ENCODE assay signal across 18 cellular contexts in the genomic region with DNA sequence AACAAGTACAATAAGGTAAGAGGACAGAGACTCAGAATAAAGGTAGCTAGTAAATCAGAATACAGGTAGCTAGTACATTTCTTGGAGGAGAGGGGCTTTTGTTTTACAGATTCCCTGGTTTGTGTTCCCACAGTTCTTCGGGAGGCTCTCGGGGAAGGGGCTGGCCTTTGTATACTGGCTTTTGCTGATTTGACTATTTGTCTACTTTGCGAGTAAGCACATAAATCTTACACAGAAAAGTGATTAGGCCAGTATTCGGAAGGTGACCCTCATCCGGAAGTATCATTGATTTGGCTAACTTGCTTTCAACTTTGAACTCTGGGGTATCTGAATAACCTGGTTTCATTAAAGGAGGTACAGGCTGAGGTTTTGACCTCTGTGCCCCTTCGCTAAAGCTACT. TPM values are rescaled to one million over a fixed set of nuclear protein-coding genes. Genes with fewer than 3 reads are reported as not detected.
DNase-seq lines count a peak whose midpoint lies in the region; ATAC-seq, FAIRE-seq and TF ChIP-seq lines count a peak whose summit lies in the region.
"Had no signal": no experiment of that assay in that cellular context is flagged by ENCODE, and none has a peak within 500 bp of the region (broad histone marks: within the 10 kb centered on the region; RNA-seq: fewer than 3 reads in every experiment).

No MANE protein-coding gene starts in this region.

- H3K9me3 Mint-ChIP-seq in activated CD4-positive, alpha-beta T cell treated with anti-CD3 and anti-CD28 coated beads for 36 hours (ENCODE audit: low read depth), result no peaks in the 10 kb centered on the region
- no peaks in the 10 kb centered on the region for H3K9me3 Mint-ChIP-seq in central memory CD8-positive, alpha-beta T cell
- H3K9me3 Mint-ChIP-seq in stimulated activated naive B cell treated with anti-CD40 and anti-IgM and Interleukin-4, amounts not matched to agents 10 μg/mL and 1 μg/mL and 100 μg/mL, for 72 hours, result no peaks in the 10 kb centered on the region

- no peaks in the 10 kb centered on the region for H3K27me3 Mint-ChIP-seq in activated CD4-positive, alpha-beta T cell treated with anti-CD3 and anti-CD28 coated beads for 36 hours
- H3K27me3 Mint-ChIP-seq in T-helper 17 cell, result no peaks in the 10 kb centered on the region
- H3K27me3 Mint-ChIP-seq in central memory CD8-positive, alpha-beta T cell, result no peaks in the 10 kb centered on the region
- no peaks in the 10 kb centered on the region for H3K27me3 Mint-ChIP-seq in stimulated activated naive B cell treated with anti-CD40 and anti-IgM and Interleukin-4, amounts not matched to agents 10 μg/mL and 1 μg/mL and 100 μg/mL, for 72 hours

- intact Hi-C loops in activated CD4-positive, alpha-beta T cell treated with anti-CD3 and anti-CD28 coated beads for 36 hours (cut with DNase I, micrococcal nuclease), result loop anchor here in 1 of 2 experiments (5.0 kb wide), 1 partner anchor 122 kb away; no protein-coding TSS in a partner anchor

- no peaks in the 10 kb centered on the region for H3K27me3 ChIP-seq in gastroesophageal sphincter
- H3K27me3 ChIP-seq: BLaER1, upper lobe of left lung had no signal

- H3K27ac ChIP-seq in A549 (no peak overlapping the region), gastroesophageal sphincter (peak overlapping the region in 1 of 4 donors; percentile 26)
- H3K27ac ChIP-seq: BLaER1, lower lobe of right lung, upper lobe of left lung had no signal

- POLR2A ChIA-PET in activated CD4-positive, alpha-beta T cell treated with anti-CD3 and anti-CD28 coated beads for 36 hours (lab: Charles Lee), result interaction anchor here (0.7 to 2.6 kb wide), 6 partner anchors 8 to 607 kb away, joined by 3 to 15 read pairs (median 6); a partner anchor contains a TSS
- POLR2A ChIA-PET in A549 (lab: Yijun Ruan, JAX), result no interaction called here

- H3K4me3 Mint-ChIP-seq in activated CD4-positive, alpha-beta T cell treated with anti-CD3 and anti-CD28 coated beads for 36 hours, result no peak overlapping the region
- no peak overlapping the region for H3K4me3 Mint-ChIP-seq in T-helper 17 cell
- H3K4me3 Mint-ChIP-seq in central memory CD8-positive, alpha-beta T cell, result no peak overlapping the region
- H3K4me3 Mint-ChIP-seq in stimulated activated naive B cell treated with anti-CD40 and anti-IgM and Interleukin-4, amounts not matched to agents 10 μg/mL and 1 μg/mL and 100 μg/mL, for 72 hours, result no peak overlapping the region

- peaks cover 65% of the 10 kb centered on the region for H3K36me3 Mint-ChIP-seq in activated CD4-positive, alpha-beta T cell treated with anti-CD3 and anti-CD28 coated beads for 36 hours (ENCODE audit: low read depth)
- peaks cover 6% of the 10 kb centered on the region for H3K36me3 Mint-ChIP-seq in T-helper 17 cell (ENCODE audit: low read depth)
- peaks cover 40% of the 10 kb centered on the region for H3K36me3 Mint-ChIP-seq in central memory CD8-positive, alpha-beta T cell (ENCODE audit: insufficient read depth)
- H3K36me3 Mint-ChIP-seq in stimulated activated naive B cell treated with anti-CD40 and anti-IgM and Interleukin-4, amounts not matched to agents 10 μg/mL and 1 μg/mL and 100 μg/mL, for 72 hours, result peaks cover 52 to 77% of the 10 kb centered on the region in 2 donors

- CTCF ChIA-PET in activated CD4-positive, alpha-beta T cell treated with anti-CD3 and anti-CD28 coated beads for 36 hours (lab: Charles Lee), result interaction anchor here (0.6 to 2.4 kb wide), 11 partner anchors 10 to 226 kb away, joined by 3 to 12 read pairs (median 5); a partner anchor contains a TSS
- CTCF ChIA-PET in A549 (lab: Yijun Ruan, JAX), result interaction anchor here (1.0 to 1.7 kb wide), 4 partner anchors 11 to 122 kb away, joined by 4 to 5 read pairs (median 5); no protein-coding TSS in a partner anchor

- H3K36me3 ChIP-seq in gastroesophageal sphincter, result peaks cover 2 to 88% of the 10 kb centered on the region in 2 donors

- no peaks in the 10 kb centered on the region for H3K4me1 ChIP-seq in A549
- peaks cover 0 to 10% (median 0%) of the 10 kb centered on the region in 3 donors for H3K4me1 ChIP-seq in gastroesophageal sphincter
- H3K4me1 ChIP-seq: BLaER1 had no signal

- no peak for DNase-seq in activated CD4-positive, alpha-beta T cell treated with anti-CD3 and anti-CD28 coated beads for 36 hours
- no peak for DNase-seq in activated CD4-positive, alpha-beta T cell treated with anti-CD3 and anti-CD28 coated beads, Interleukin-2, amount 50 U/mL, for 4 hours
- no peak for DNase-seq in A549 (ENCODE audit: low read depth in 1 of 2, low spot score in 1 of 2)
- DNase-seq in T-helper 17 cell, result no peak
- DNase-seq in central memory CD8-positive, alpha-beta T cell (ENCODE audit: low spot score in 2 of 2), result no peak
- no peak for DNase-seq in DMS153 (lab: John Stamatoyannopoulos, UW)
- DNase-seq in stimulated activated naive B cell treated with anti-CD40 and anti-IgM and Interleukin-4, amounts not matched to agents 10 μg/mL and 1 μg/mL and 100 μg/mL, for 72 hours, result no peak
- DNase-seq: GDM1, islet precursor cell, lower lobe of right lung, NCI-H1436, NCI-H526, RPMI8226, upper lobe of left lung had no signal

- no peak for TF ChIP-seq POLR2A in A549 (IDR thresholded peaks at IDR 0.05; ENCODE audit: low read length)
- TF ChIP-seq POLR2A in gastroesophageal sphincter (IDR thresholded peaks at IDR 0.05), result no peak

- WGBS in A549 (ENCODE audit: missing lambda C conversion rate), result 91% methylated on average over 6 of the region's 6 CpGs
- WGBS in gastroesophageal sphincter (ENCODE audit: low coverage in 1 of 2), 2 donors, result 98 to 100% methylated on average over 3 to 5 of the region's 6 CpGs

- FAIRE-seq in A549 (lab: Jason Lieb, UNC), result no peak
- FAIRE-seq: bronchial epithelial cell, frontal cortex had no signal

- no peaks in the 10 kb centered on the region for H3K9me3 ChIP-seq in A549
- no peaks in the 10 kb centered on the region for H3K9me3 ChIP-seq in T-helper 17 cell (ENCODE audit: control insufficient read depth, low read length, poor library complexity, severe bottlenecking)
- no peaks in the 10 kb centered on the region for H3K9me3 ChIP-seq in gastroesophageal sphincter
- H3K9me3 ChIP-seq: BLaER1, lower lobe of right lung, upper lobe of left lung had no signal

- H3K4me3 ChIP-seq in A549, result no peak overlapping the region
- H3K4me3 ChIP-seq in gastroesophageal sphincter, result no peak overlapping the region
- H3K4me3 ChIP-seq: BLaER1, lower lobe of right lung, upper lobe of left lung had no signal

- no peak for ATAC-seq in activated CD4-positive, alpha-beta T cell treated with anti-CD3 and anti-CD28 coated beads for 36 hours
- no peak for ATAC-seq in A549
- no peak for ATAC-seq in T-helper 17 cell
- ATAC-seq in central memory CD8-positive, alpha-beta T cell (replicated peaks; ENCODE audit: extremely low read depth, poor library complexity, severe bottlenecking), result no peak
- no peak for ATAC-seq in stimulated activated naive B cell treated with anti-CD40 and anti-IgM and Interleukin-4, amounts not matched to agents 10 μg/mL and 1 μg/mL and 100 μg/mL, for 72 hours (replicated peaks)
- ATAC-seq in gastroesophageal sphincter, result no peak
- ATAC-seq: lower lobe of right lung had no signal

- no peak for TF ChIP-seq EP300 in A549 (IDR thresholded peaks at IDR 0.05)
- TF ChIP-seq EP300 in gastroesophageal sphincter (IDR thresholded peaks at IDR 0.05), result no peak

- TF ChIP-seq CTCF in A549 (IDR thresholded peaks at IDR 0.05) (no peak), gastroesophageal sphincter (IDR thresholded peaks at IDR 0.05) (no peak)

- no peak overlapping the region for H3K4me2 ChIP-seq in A549
- H3K4me2 ChIP-seq: BLaER1 had no signal

- H3K4me1 Mint-ChIP-seq in activated CD4-positive, alpha-beta T cell treated with anti-CD3 and anti-CD28 coated beads for 36 hours, result peaks cover 52% of the 10 kb centered on the region
- peaks cover 19% of the 10 kb centered on the region for H3K4me1 Mint-ChIP-seq in T-helper 17 cell
- H3K4me1 Mint-ChIP-seq in central memory CD8-positive, alpha-beta T cell, result peaks cover 22% of the 10 kb centered on the region
- peaks cover 6 to 19% of the 10 kb centered on the region in 2 donors for H3K4me1 Mint-ChIP-seq in stimulated activated naive B cell treated with anti-CD40 and anti-IgM and Interleukin-4, amounts not matched to agents 10 μg/mL and 1 μg/mL and 100 μg/mL, for 72 hours

- peak overlapping the region; percentile 87 for H3K27ac Mint-ChIP-seq in activated CD4-positive, alpha-beta T cell treated with anti-CD3 and anti-CD28 coated beads for 36 hours
- H3K27ac Mint-ChIP-seq in T-helper 17 cell, result peak overlapping the region; percentile 71
- H3K27ac Mint-ChIP-seq in central memory CD8-positive, alpha-beta T cell (ENCODE audit: low read depth), result peak overlapping the region; percentile 75
- H3K27ac Mint-ChIP-seq in stimulated activated naive B cell treated with anti-CD40 and anti-IgM and Interleukin-4, amounts not matched to agents 10 μg/mL and 1 μg/mL and 100 μg/mL, for 72 hours, result no peak overlapping the region

- no peak for TF ChIP-seq RAD21 in A549 (conservative IDR thresholded peaks at IDR 0.05 in 1 of 2, IDR thresholded peaks at IDR 0.05 in 1 of 2)

RNA-seq across cellular contexts. Expression of a gene that starts 21.4 kb away (rescaled TPM):
- 10 to 100 TPM; 15.7 to 17.2 TPM for total RNA-seq in activated CD4-positive, alpha-beta T cell treated with anti-CD3 and anti-CD28 coated beads for 36 hours
- polyA plus RNA-seq in A549 (2011; rRNA removed) (19.2 and 20.8 TPM in 2 replicates), A549 (2017; fragmentation: RNase III; extraction: RNeasy Plus Mini Kit Qiagen cat#74134 plus additional on column Dnase treatment) (7.4 to 8.4 TPM (median 7.8 TPM) in 3 replicates)
- 6.5 and 8.9 TPM in 2 replicates for polyA plus RNA-seq in A549 (2012; cell fraction: cytosol; rRNA removed)
- polyA plus RNA-seq in A549 (2012; cell fraction: nucleus; rRNA removed), result 5.0 and 8.9 TPM in 2 replicates
- polyA minus RNA-seq in A549 (2011; rRNA and poly(A)+ RNA removed), result 48.7 and 52.1 TPM in 2 replicates
- total RNA-seq in T-helper 17 cell (10 to 100 TPM; 15.5 to 17.9 TPM), gastroesophageal sphincter (100 to 1,000 TPM in 1 of 4 donors, 10 to 100 TPM in 3; 39.1 to 137 (median 43.0) TPM)

RNA-seq across cellular contexts. Expression of a gene that starts 33.1 kb away (rescaled TPM):
- total RNA-seq in activated CD4-positive, alpha-beta T cell treated with anti-CD3 and anti-CD28 coated beads for 36 hours, result 100 to 1,000 TPM; 102 to 119 TPM
- polyA plus RNA-seq in A549 (2011; rRNA removed) (118 TPM in 2 replicates), A549 (2017; fragmentation: RNase III; extraction: RNeasy Plus Mini Kit Qiagen cat#74134 plus additional on column Dnase treatment) (77.1 to 87.3 TPM (median 78.8 TPM) in 3 replicates)
- 97.9 and 112 TPM in 2 replicates for polyA plus RNA-seq in A549 (2012; cell fraction: cytosol; rRNA removed)
- polyA plus RNA-seq in A549 (2012; cell fraction: nucleus; rRNA removed), result 101 and 109 TPM in 2 replicates
- 132 and 150 TPM in 2 replicates for polyA minus RNA-seq in A549 (2011; rRNA and poly(A)+ RNA removed)
- total RNA-seq in T-helper 17 cell (10 to 100 TPM; 29.4 to 47.2 TPM), gastroesophageal sphincter (10 to 100 TPM; 16.4 to 36.2 (median 25.8) TPM)

RNA-seq across cellular contexts. Expression of a gene that starts 33.2 kb away (rescaled TPM):
- 100 to 1,000 TPM; 153 to 194 TPM for total RNA-seq in activated CD4-positive, alpha-beta T cell treated with anti-CD3 and anti-CD28 coated beads for 36 hours
- polyA plus RNA-seq in A549 (2011; rRNA removed) (81.6 and 113 TPM in 2 replicates), A549 (2017; fragmentation: RNase III; extraction: RNeasy Plus Mini Kit Qiagen cat#74134 plus additional on column Dnase treatment) (72.5 to 82.7 TPM (median 78.7 TPM) in 3 replicates)
- polyA plus RNA-seq in A549 (2012; cell fraction: cytosol; rRNA removed), result 64.0 and 84.3 TPM in 2 replicates
- 57.0 and 81.5 TPM in 2 replicates for polyA plus RNA-seq in A549 (2012; cell fraction: nucleus; rRNA removed)
- polyA minus RNA-seq in A549 (2011; rRNA and poly(A)+ RNA removed), result 132 and 175 TPM in 2 replicates
- total RNA-seq in T-helper 17 cell (10 to 100 TPM; 66.1 to 68.5 TPM), gastroesophageal sphincter (100 to 1,000 TPM in 1 of 4 donors, 10 to 100 TPM in 3; 44.0 to 102 (median 61.9) TPM)
